Comparison of ENCODE assay signal across 11 cellular contexts in genomic region chr6:18241208-18241836, GRCh38. TPM values are rescaled to one million over a fixed set of nuclear protein-coding genes. Genes with fewer than 3 reads are reported as not detected.
A peak's percentile ranks its signal among the peaks of the same experiment; 100 is the strongest.
DNase-seq lines count a peak whose midpoint lies in the region; ATAC-seq and TF ChIP-seq lines count a peak whose summit lies in the region.
"Had no signal": no experiment of that assay in that cellular context is flagged by ENCODE, and none has a peak within 500 bp of the region (broad histone marks: within the 10 kb centered on the region; RNA-seq: fewer than 3 reads in every experiment).

No MANE protein-coding gene starts in this region.

- H3K9me3 ChIP-seq in ovary: no peaks in the 10 kb centered on the region

- TF ChIP-seq POLR2A in ovary (IDR thresholded peaks at IDR 0.05): no peak

- H3K36me3 Mint-ChIP-seq in T-helper 1 cell treated with Interleukin-12 subunit alpha and Interleukin-12 subunit beta and Interleukin-4 antibody, amounts not matched to agents 30 μg/mL and 1 μg/mL, for 36 hours (ENCODE audit: low read depth): peaks cover 56% of the 10 kb centered on the region
- peaks cover 99% of the 10 kb centered on the region for H3K36me3 Mint-ChIP-seq in activated T-helper 17 cell treated with anti-CD3 and anti-CD28 coated beads, Interleukin-2, amount 50 U/mL, for 72 hours (ENCODE audit: low read depth)

- intact Hi-C loops in left colon (cut with DNase I, micrococcal nuclease) (no loop called here), ovary (cut with DNase I) (no loop called here)

- 16 to 34% (median 18%) methylated on average over 1 of the region's 1 CpG for WGBS in ovary, 3 donors

- peak overlapping the region; percentile 23 for H3K27ac Mint-ChIP-seq in T-helper 1 cell treated with Interleukin-12 subunit alpha and Interleukin-12 subunit beta and Interleukin-4 antibody, amounts not matched to agents 30 μg/mL and 1 μg/mL, for 36 hours
- peak overlapping the region; percentile 4 for H3K27ac Mint-ChIP-seq in activated T-helper 17 cell treated with anti-CD3 and anti-CD28 coated beads, Interleukin-2, amount 50 U/mL, for 72 hours

- peaks cover 38% of the 10 kb centered on the region for H3K4me1 Mint-ChIP-seq in T-helper 1 cell treated with Interleukin-12 subunit alpha and Interleukin-12 subunit beta and Interleukin-4 antibody, amounts not matched to agents 30 μg/mL and 1 μg/mL, for 36 hours (ENCODE audit: low read depth)
- peaks cover 38% of the 10 kb centered on the region for H3K4me1 Mint-ChIP-seq in activated T-helper 17 cell treated with anti-CD3 and anti-CD28 coated beads, Interleukin-2, amount 50 U/mL, for 72 hours

- TF ChIP-seq EP300 in ovary (IDR thresholded peaks at IDR 0.05): no peak

- H3K27me3 ChIP-seq in ovary: no peaks in the 10 kb centered on the region

- H3K27ac ChIP-seq in ovary: no peak overlapping the region
- H3K27ac ChIP-seq: VCaP had no signal

- no peak overlapping the region for H3K4me3 ChIP-seq in ovary

- H3K36me3 ChIP-seq in ovary: no peaks in the 10 kb centered on the region

- H3K27me3 Mint-ChIP-seq in T-helper 1 cell treated with Interleukin-12 subunit alpha and Interleukin-12 subunit beta and Interleukin-4 antibody, amounts not matched to agents 30 μg/mL and 1 μg/mL, for 36 hours (ENCODE audit: low read depth): no peaks in the 10 kb centered on the region
- H3K27me3 Mint-ChIP-seq in activated T-helper 17 cell treated with anti-CD3 and anti-CD28 coated beads, Interleukin-2, amount 50 U/mL, for 72 hours: no peaks in the 10 kb centered on the region

- no peak for TF ChIP-seq CTCF in ovary (IDR thresholded peaks at IDR 0.05)

- ATAC-seq in HG02610 (IDR thresholded peaks at IDR 0.05; ENCODE audit: unreplicated experiment): peak; percentile 57
- peak; percentile 57 for ATAC-seq in activated T-helper 17 cell treated with anti-CD3 and anti-CD28 coated beads, Interleukin-2, amount 50 U/mL, for 72 hours (replicated peaks)
- ATAC-seq in left colon: peak; percentile 49
- no peak for ATAC-seq in GM18519 (IDR thresholded peaks at IDR 0.05; ENCODE audit: low FRiP score, unreplicated experiment)

- H3K4me1 ChIP-seq in ovary (ENCODE audit: insufficient read depth): no peaks in the 10 kb centered on the region

- no peak for DNase-seq in T-helper 1 cell
- DNase-seq in left colon: no peak
- DNase-seq in effector CD4-positive, alpha-beta T cell: no peak
- no peak for DNase-seq in ovary
- DNase-seq: mesenchymal stem cell, NCI-H2107 had no signal

- peak overlapping the region; percentile 8 for H3K4me3 Mint-ChIP-seq in T-helper 1 cell treated with Interleukin-12 subunit alpha and Interleukin-12 subunit beta and Interleukin-4 antibody, amounts not matched to agents 30 μg/mL and 1 μg/mL, for 36 hours
- peak overlapping the region; percentile 39 for H3K4me3 Mint-ChIP-seq in activated T-helper 17 cell treated with anti-CD3 and anti-CD28 coated beads, Interleukin-2, amount 50 U/mL, for 72 hours

- H3K9me3 Mint-ChIP-seq in T-helper 1 cell treated with Interleukin-12 subunit alpha and Interleukin-12 subunit beta and Interleukin-4 antibody, amounts not matched to agents 30 μg/mL and 1 μg/mL, for 36 hours: no peaks in the 10 kb centered on the region
- H3K9me3 Mint-ChIP-seq in activated T-helper 17 cell treated with anti-CD3 and anti-CD28 coated beads, Interleukin-2, amount 50 U/mL, for 72 hours: no peaks in the 10 kb centered on the region

RNA-seq across cellular contexts. Expression of gene DEK, which starts 23.0 kb away (rescaled TPM):
- 100 to 1,000 TPM; 111 to 132 TPM for total RNA-seq in activated T-helper 17 cell treated with anti-CD3 and anti-CD28 coated beads, Interleukin-2, amount 50 U/mL, for 72 hours
- total RNA-seq in left colon: 10 to 100 TPM; 73.7 to 75.7 TPM
- 100 to 1,000 TPM in 2 of 7 donors, 10 to 100 TPM in 5; 63.5 to 143 (median 79.1) TPM for total RNA-seq in ovary
- polyA plus RNA-seq in ovary: 10 to 100 TPM; 54.1 to 55.5 TPM
